Comparison of ENCODE assay signal across 11 cellular contexts in genomic region chr12:31650927-31651326, GRCh38. TPM values are rescaled to one million over a fixed set of nuclear protein-coding genes. Genes with fewer than 3 reads are reported as not detected.
DNase-seq lines count a peak whose midpoint lies in the region; TF ChIP-seq lines count a peak whose summit lies in the region.
"Had no signal": no experiment of that assay in that cellular context is flagged by ENCODE, and none has a peak within 500 bp of the region (broad histone marks: within the 10 kb centered on the region; RNA-seq: fewer than 3 reads in every experiment).

No MANE protein-coding gene starts in this region.

- peak overlapping the region; percentile 51 for H3K4me3 ChIP-seq in AG10803 (ENCODE audit: low read length)
- H3K4me3 ChIP-seq in LNCaP clone FGC (ENCODE audit: low read depth, low read length): no peak overlapping the region

- TF ChIP-seq CTCF in AG10803 (conservative IDR thresholded peaks at IDR 0.05; ENCODE audit: low read length) (no peak), LNCaP clone FGC (IDR thresholded peaks at IDR 0.05; ENCODE audit: control insufficient read depth, extremely low read depth, insufficient read depth) (no peak)

- DNase-seq in AG10803 (ENCODE audit: low read depth) (peak; percentile 33), LNCaP clone FGC (ENCODE audit: low read depth) (peak; percentile 41), dermis blood vessel endothelial cell (peak; percentile 68), mucosa of gallbladder (ENCODE audit: low spot score) (peak; percentile 49), NCI-H2081 treated with DMSO at 0.1 percent for 48 hours (lab: John Stamatoyannopoulos, UW) (no peak), DMS153 treated with DMSO at 0.1 percent for 48 hours (lab: John Stamatoyannopoulos, UW; ENCODE audit: unreplicated experiment) (no peak), RKO (ENCODE audit: low spot score) (no peak)
- DNase-seq in stimulated activated CD4-positive, alpha-beta T cell treated with anti-CD3 and anti-CD28 coated beads, Interleukin-2, amount 100 ng/mL, for 24 hours: no peak
- DNase-seq: CD8-positive, alpha-beta memory T cell; naive thymus-derived CD8-positive, alpha-beta T cell; NCI-H1436 had no signal

RNA-seq across cellular contexts. Expression of gene ETFBKMT, which starts 8.6 kb away (rescaled TPM):
- total RNA-seq in dermis blood vessel endothelial cell (3.2 and 3.6 TPM in 2 replicates), mucosa of gallbladder (6.4 TPM)

RNA-seq across cellular contexts. Expression of gene DENND5B, which starts 60.0 kb away (rescaled TPM):
- total RNA-seq in dermis blood vessel endothelial cell (12.1 and 19.3 TPM in 2 replicates), mucosa of gallbladder (13.7 TPM)

Comparison
In these comparisons a context has a peak if more than half of its experiments do, and no peak if none do; other contexts are left out.
1. DNase-seq: peak in AG10803 (single experiment), LNCaP clone FGC (single experiment), dermis blood vessel endothelial cell (single experiment) and mucosa of gallbladder (single experiment); none in NCI-H2081 treated with DMSO at 0.1 percent for 48 hours (single experiment), DMS153 treated with DMSO at 0.1 percent for 48 hours (single experiment), stimulated activated CD4-positive, alpha-beta T cell treated with anti-CD3 and anti-CD28 coated beads, Interleukin-2, amount 100 ng/mL, for 24 hours (0 of 2) and RKO (single experiment).